Comparison of ENCODE assay signal across 2 cellular contexts in genomic region chr20:63082308-63082938, GRCh38.
TF ChIP-seq lines count a peak whose summit lies in the region.

No MANE protein-coding gene starts in this region.

TF ChIP-seq in IMR-90, 13 proteins besides CTCF, POLR2A, EP300 and RAD21:
- TF ChIP-seq NFE2L2 (IDR thresholded peaks at IDR 0.05; ENCODE audit: low read depth, low read length): no peak
- no peak for TF ChIP-seq MAZ (IDR thresholded peaks at IDR 0.05; ENCODE audit: borderline replicate concordance, low read depth, low read length)
- no peak for TF ChIP-seq FOS (IDR thresholded peaks at IDR 0.05; ENCODE audit: low read depth, low read length)
- TF ChIP-seq ELK1 (IDR thresholded peaks at IDR 0.05; ENCODE audit: borderline replicate concordance, low read depth, low read length): no peak
- TF ChIP-seq BHLHE40 (IDR thresholded peaks at IDR 0.05; ENCODE audit: low read depth, low read length): no peak
- TF ChIP-seq MAFK (IDR thresholded peaks at IDR 0.05; ENCODE audit: low read depth, low read length): no peak
- no peak for TF ChIP-seq CHD1 (IDR thresholded peaks at IDR 0.05; ENCODE audit: low read depth, low read length)

TF ChIP-seq in HepG2, 621 proteins besides CTCF, POLR2A, EP300 and RAD21 (continues in another document):
- TF ChIP-seq KLF6 (CRISPR knock-in tag; IDR thresholded peaks at IDR 0.05) (peak; percentile 99), ZNF367 (CRISPR knock-in tag; IDR thresholded peaks at IDR 0.05; ENCODE audit: borderline replicate concordance) (peak; percentile 91; the same call in 1 of the 2 replicates), HDAC6 (IDR thresholded peaks at IDR 0.05; ENCODE audit: low read depth, low read length) (no peak), ZNF280B (CRISPR knock-in tag; IDR thresholded peaks at IDR 0.05; ENCODE audit: borderline replicate concordance) (no peak; the same call in 1 of the 2 replicates), PPARG (CRISPR knock-in tag; conservative IDR thresholded peaks at IDR 0.05) (peak; percentile 63; the same call in 1 of the 2 replicates), ZNF414 (CRISPR knock-in tag; IDR thresholded peaks at IDR 0.05) (no peak), WIZ (CRISPR knock-in tag; IDR thresholded peaks at IDR 0.05) (peak; percentile 100), SATB2 (CRISPR knock-in tag; IDR thresholded peaks at IDR 0.05) (peak; percentile 77; the same call in 1 of the 2 replicates), ZNF777 (CRISPR knock-in tag; IDR thresholded peaks at IDR 0.05) (peak; percentile 59; the same call in 1 of the 2 replicates), NR0B2 (CRISPR knock-in tag; IDR thresholded peaks at IDR 0.05) (peak; percentile 59), MIXL1 (CRISPR knock-in tag; IDR thresholded peaks at IDR 0.05) (peak; percentile 74; the same call in 1 of the 2 replicates), ZNF383 (CRISPR knock-in tag; IDR thresholded peaks at IDR 0.05; ENCODE audit: borderline replicate concordance) (no peak), ZNF207 (IDR thresholded peaks at IDR 0.05; ENCODE audit: borderline replicate concordance) (no peak), ZNF256 (CRISPR knock-in tag; conservative IDR thresholded peaks at IDR 0.05) (peak; percentile 86; the same call in 1 of the 2 replicates), RFXAP (CRISPR knock-in tag; IDR thresholded peaks at IDR 0.05; ENCODE audit: borderline replicate concordance) (peak; percentile 78; the same call in 1 of the 2 replicates), KLF12 (CRISPR knock-in tag; IDR thresholded peaks at IDR 0.05; ENCODE audit: borderline replicate concordance) (peak; percentile 97), GLI4 (CRISPR knock-in tag; IDR thresholded peaks at IDR 0.05; ENCODE audit: borderline replicate concordance) (peak; percentile 92; the same call in 1 of the 2 replicates), ZNF18 (CRISPR knock-in tag; IDR thresholded peaks at IDR 0.05; ENCODE audit: insufficient replicate concordance) (no peak), PHF20 (CRISPR knock-in tag; IDR thresholded peaks at IDR 0.05) (no peak; the same call in none of the 2 replicates), ZNF329 (CRISPR knock-in tag; IDR thresholded peaks at IDR 0.05; ENCODE audit: low read depth) (no peak), SMAD9 (CRISPR knock-in tag; IDR thresholded peaks at IDR 0.05) (peak; percentile 92; the same call in 1 of the 2 replicates), ZNF616 (CRISPR knock-in tag; IDR thresholded peaks at IDR 0.05; ENCODE audit: low read depth) (peak; percentile 88), ZNF143 (CRISPR knock-in tag; IDR thresholded peaks at IDR 0.05) (no peak), ZBTB2 (CRISPR knock-in tag; IDR thresholded peaks at IDR 0.05; ENCODE audit: low read depth) (0 out of 2 replicates have a peak, but pooled peaks have one; percentile 33), FOXM1 (CRISPR knock-in tag; IDR thresholded peaks at IDR 0.05) (0 out of 2 replicates have a peak, but pooled peaks have one; percentile 65), ZNF564 (CRISPR knock-in tag; IDR thresholded peaks at IDR 0.05) (peak; percentile 80; the same call in 1 of the 2 replicates), ZSCAN12 (CRISPR knock-in tag; IDR thresholded peaks at IDR 0.05) (no peak; the same call in 1 of the 2 replicates), NCOA2 (CRISPR knock-in tag; IDR thresholded peaks at IDR 0.05) (peak; percentile 64), ZFY (CRISPR knock-in tag; IDR thresholded peaks at IDR 0.05) (no peak), KDM4B (CRISPR knock-in tag; IDR thresholded peaks at IDR 0.05) (peak; percentile 98), KLF16 (CRISPR knock-in tag; IDR thresholded peaks at IDR 0.05) (peak; percentile 48 to 97; a peak in 3 of 4 replicates), ZNF460 (CRISPR knock-in tag; IDR thresholded peaks at IDR 0.05; ENCODE audit: borderline replicate concordance) (no peak), RFX1 (IDR thresholded peaks at IDR 0.05) (no peak)
- TF ChIP-seq, protein P1, sequence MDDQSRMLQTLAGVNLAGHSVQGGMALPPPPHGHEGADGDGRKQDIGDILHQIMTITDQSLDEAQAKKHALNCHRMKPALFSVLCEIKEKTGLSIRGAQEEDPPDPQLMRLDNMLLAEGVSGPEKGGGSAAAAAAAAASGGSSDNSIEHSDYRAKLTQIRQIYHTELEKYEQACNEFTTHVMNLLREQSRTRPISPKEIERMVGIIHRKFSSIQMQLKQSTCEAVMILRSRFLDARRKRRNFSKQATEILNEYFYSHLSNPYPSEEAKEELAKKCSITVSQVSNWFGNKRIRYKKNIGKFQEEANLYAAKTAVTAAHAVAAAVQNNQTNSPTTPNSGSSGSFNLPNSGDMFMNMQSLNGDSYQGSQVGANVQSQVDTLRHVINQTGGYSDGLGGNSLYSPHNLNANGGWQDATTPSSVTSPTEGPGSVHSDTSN (CRISPR knock-in tag; IDR thresholded peaks at IDR 0.05; ENCODE audit: borderline replicate concordance): no peak
- TF ChIP-seq, protein P2, sequence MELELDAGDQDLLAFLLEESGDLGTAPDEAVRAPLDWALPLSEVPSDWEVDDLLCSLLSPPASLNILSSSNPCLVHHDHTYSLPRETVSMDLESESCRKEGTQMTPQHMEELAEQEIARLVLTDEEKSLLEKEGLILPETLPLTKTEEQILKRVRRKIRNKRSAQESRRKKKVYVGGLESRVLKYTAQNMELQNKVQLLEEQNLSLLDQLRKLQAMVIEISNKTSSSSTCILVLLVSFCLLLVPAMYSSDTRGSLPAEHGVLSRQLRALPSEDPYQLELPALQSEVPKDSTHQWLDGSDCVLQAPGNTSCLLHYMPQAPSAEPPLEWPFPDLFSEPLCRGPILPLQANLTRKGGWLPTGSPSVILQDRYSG (CRISPR knock-in tag; IDR thresholded peaks at IDR 0.05): 0 out of 2 replicates have a peak, but pooled peaks have one; percentile 72
- TF ChIP-seq, protein P3, sequence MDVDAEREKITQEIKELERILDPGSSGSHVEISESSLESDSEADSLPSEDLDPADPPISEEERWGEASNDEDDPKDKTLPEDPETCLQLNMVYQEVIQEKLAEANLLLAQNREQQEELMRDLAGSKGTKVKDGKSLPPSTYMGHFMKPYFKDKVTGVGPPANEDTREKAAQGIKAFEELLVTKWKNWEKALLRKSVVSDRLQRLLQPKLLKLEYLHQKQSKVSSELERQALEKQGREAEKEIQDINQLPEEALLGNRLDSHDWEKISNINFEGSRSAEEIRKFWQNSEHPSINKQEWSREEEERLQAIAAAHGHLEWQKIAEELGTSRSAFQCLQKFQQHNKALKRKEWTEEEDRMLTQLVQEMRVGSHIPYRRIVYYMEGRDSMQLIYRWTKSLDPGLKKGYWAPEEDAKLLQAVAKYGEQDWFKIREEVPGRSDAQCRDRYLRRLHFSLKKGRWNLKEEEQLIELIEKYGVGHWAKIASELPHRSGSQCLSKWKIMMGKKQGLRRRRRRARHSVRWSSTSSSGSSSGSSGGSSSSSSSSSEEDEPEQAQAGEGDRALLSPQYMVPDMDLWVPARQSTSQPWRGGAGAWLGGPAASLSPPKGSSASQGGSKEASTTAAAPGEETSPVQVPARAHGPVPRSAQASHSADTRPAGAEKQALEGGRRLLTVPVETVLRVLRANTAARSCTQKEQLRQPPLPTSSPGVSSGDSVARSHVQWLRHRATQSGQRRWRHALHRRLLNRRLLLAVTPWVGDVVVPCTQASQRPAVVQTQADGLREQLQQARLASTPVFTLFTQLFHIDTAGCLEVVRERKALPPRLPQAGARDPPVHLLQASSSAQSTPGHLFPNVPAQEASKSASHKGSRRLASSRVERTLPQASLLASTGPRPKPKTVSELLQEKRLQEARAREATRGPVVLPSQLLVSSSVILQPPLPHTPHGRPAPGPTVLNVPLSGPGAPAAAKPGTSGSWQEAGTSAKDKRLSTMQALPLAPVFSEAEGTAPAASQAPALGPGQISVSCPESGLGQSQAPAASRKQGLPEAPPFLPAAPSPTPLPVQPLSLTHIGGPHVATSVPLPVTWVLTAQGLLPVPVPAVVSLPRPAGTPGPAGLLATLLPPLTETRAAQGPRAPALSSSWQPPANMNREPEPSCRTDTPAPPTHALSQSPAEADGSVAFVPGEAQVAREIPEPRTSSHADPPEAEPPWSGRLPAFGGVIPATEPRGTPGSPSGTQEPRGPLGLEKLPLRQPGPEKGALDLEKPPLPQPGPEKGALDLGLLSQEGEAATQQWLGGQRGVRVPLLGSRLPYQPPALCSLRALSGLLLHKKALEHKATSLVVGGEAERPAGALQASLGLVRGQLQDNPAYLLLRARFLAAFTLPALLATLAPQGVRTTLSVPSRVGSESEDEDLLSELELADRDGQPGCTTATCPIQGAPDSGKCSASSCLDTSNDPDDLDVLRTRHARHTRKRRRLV (CRISPR knock-in tag; IDR thresholded peaks at IDR 0.05): no peak
- TF ChIP-seq, protein P4, sequence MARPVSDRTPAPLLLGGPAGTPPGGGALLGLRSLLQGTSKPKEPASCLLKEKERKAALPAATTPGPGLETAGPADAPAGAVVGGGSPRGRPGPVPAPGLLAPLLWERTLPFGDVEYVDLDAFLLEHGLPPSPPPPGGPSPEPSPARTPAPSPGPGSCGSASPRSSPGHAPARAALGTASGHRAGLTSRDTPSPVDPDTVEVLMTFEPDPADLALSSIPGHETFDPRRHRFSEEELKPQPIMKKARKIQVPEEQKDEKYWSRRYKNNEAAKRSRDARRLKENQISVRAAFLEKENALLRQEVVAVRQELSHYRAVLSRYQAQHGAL (CRISPR knock-in tag; IDR thresholded peaks at IDR 0.05; ENCODE audit: not compliant biosample characterization): no peak
- TF ChIP-seq, protein P5, sequence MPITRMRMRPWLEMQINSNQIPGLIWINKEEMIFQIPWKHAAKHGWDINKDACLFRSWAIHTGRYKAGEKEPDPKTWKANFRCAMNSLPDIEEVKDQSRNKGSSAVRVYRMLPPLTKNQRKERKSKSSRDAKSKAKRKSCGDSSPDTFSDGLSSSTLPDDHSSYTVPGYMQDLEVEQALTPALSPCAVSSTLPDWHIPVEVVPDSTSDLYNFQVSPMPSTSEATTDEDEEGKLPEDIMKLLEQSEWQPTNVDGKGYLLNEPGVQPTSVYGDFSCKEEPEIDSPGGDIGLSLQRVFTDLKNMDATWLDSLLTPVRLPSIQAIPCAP (CRISPR knock-in tag; IDR thresholded peaks at IDR 0.05; ENCODE audit: low read depth): 0 out of 2 replicates have a peak, but pooled peaks have one; percentile 54
- TF ChIP-seq, protein P6, sequence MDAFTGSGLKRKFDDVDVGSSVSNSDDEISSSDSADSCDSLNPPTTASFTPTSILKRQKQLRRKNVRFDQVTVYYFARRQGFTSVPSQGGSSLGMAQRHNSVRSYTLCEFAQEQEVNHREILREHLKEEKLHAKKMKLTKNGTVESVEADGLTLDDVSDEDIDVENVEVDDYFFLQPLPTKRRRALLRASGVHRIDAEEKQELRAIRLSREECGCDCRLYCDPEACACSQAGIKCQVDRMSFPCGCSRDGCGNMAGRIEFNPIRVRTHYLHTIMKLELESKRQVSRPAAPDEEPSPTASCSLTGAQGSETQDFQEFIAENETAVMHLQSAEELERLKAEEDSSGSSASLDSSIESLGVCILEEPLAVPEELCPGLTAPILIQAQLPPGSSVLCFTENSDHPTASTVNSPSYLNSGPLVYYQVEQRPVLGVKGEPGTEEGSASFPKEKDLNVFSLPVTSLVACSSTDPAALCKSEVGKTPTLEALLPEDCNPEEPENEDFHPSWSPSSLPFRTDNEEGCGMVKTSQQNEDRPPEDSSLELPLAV (CRISPR knock-in tag; conservative IDR thresholded peaks at IDR 0.05; ENCODE audit: low read depth): no peak
- TF ChIP-seq, protein P7, sequence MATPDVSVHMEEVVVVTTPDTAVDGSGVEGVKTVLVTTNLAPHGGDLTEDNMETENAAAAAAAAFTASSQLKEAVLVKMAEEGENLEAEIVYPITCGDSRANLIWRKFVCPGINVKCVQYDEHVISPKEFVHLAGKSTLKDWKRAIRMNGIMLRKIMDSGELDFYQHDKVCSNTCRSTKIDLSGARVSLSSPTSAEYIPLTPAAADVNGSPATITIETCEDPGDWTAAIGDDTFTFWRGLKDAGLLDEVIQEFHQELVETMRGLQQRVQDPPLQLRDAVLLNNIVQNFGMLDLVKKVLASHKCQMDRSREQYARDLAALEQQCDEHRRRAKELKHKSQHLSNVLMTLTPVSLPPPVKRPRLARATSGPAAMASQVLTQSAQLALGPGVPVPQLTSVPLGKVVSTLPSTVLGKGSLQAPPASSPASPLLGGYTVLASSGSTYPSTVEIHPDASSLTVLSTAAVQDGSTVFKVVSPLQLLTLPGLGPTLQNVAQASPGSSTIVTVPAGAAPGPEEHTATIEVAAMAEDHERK (CRISPR knock-in tag; IDR thresholded peaks at IDR 0.05; ENCODE audit: low read depth): no peak
